1 cellular context compared by ENCODE assay signal in the genomic region with DNA sequence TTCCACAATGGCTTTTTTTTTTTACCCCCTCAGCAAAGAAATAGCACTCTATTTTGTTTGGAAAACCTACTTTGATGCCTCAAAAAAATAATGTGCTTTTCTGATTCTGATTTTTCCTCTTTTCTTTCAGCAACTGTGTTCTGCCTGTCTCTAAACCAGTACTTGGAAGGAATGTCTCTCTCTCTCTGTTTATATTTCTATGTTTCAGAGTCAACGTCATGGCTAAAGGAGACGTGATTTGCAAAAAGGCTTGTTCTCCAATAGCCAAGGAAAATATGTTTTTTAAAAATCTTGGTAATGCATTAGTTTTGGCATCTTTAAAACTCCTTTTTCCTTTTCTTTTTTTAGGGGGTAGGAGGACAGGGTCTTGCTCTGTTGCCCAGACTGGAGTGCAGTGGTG.
TF ChIP-seq lines count a peak whose summit lies in the region.

No MANE protein-coding gene starts in this region.

TF ChIP-seq in WTC11, 78 proteins besides CTCF, POLR2A, EP300 and RAD21 (continued from another document):
- TF ChIP-seq, protein P1, sequence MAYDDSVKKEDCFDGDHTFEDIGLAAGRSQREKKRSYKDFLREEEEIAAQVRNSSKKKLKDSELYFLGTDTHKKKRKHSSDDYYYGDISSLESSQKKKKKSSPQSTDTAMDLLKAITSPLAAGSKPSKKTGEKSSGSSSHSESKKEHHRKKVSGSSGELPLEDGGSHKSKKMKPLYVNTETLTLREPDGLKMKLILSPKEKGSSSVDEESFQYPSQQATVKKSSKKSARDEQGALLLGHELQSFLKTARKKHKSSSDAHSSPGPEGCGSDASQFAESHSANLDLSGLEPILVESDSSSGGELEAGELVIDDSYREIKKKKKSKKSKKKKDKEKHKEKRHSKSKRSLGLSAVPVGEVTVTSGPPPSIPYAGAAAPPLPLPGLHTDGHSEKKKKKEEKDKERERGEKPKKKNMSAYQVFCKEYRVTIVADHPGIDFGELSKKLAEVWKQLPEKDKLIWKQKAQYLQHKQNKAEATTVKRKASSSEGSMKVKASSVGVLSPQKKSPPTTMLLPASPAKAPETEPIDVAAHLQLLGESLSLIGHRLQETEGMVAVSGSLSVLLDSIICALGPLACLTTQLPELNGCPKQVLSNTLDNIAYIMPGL (CRISPR knock-in tag; IDR thresholded peaks at IDR 0.05) = no peak
- TF ChIP-seq SP1 (CRISPR knock-in tag; conservative IDR thresholded peaks at IDR 0.05) (no peak), CREB1 (CRISPR knock-in tag; IDR thresholded peaks at IDR 0.05) (no peak), NR2C2 (CRISPR knock-in tag; IDR thresholded peaks at IDR 0.05) (no peak), NFATC4 (CRISPR knock-in tag; IDR thresholded peaks at IDR 0.05) (no peak), ZNF232 (CRISPR knock-in tag; IDR thresholded peaks at IDR 0.05) (no peak), GTF2I (CRISPR knock-in tag; conservative IDR thresholded peaks at IDR 0.05) (no peak), FOXJ3 (CRISPR knock-in tag; IDR thresholded peaks at IDR 0.05; ENCODE audit: borderline replicate concordance) (no peak), ZNF263 (CRISPR knock-in tag; IDR thresholded peaks at IDR 0.05; ENCODE audit: low read depth) (no peak), RORB (CRISPR knock-in tag; IDR thresholded peaks at IDR 0.05) (no peak), ZNF138 (CRISPR knock-in tag; conservative IDR thresholded peaks at IDR 0.05) (no peak)
- TF ChIP-seq, protein P2, sequence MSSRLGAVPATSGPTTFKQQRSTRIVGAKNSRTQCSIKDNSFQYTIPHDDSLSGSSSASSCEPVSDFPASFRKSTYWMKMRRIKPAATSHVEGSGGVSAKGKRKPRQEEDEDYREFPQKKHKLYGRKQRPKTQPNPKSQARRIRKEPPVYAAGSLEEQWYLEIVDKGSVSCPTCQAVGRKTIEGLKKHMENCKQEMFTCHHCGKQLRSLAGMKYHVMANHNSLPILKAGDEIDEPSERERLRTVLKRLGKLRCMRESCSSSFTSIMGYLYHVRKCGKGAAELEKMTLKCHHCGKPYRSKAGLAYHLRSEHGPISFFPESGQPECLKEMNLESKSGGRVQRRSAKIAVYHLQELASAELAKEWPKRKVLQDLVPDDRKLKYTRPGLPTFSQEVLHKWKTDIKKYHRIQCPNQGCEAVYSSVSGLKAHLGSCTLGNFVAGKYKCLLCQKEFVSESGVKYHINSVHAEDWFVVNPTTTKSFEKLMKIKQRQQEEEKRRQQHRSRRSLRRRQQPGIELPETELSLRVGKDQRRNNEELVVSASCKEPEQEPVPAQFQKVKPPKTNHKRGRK (CRISPR knock-in tag; IDR thresholded peaks at IDR 0.05; ENCODE audit: borderline replicate concordance) = no peak
- TF ChIP-seq, protein P3, sequence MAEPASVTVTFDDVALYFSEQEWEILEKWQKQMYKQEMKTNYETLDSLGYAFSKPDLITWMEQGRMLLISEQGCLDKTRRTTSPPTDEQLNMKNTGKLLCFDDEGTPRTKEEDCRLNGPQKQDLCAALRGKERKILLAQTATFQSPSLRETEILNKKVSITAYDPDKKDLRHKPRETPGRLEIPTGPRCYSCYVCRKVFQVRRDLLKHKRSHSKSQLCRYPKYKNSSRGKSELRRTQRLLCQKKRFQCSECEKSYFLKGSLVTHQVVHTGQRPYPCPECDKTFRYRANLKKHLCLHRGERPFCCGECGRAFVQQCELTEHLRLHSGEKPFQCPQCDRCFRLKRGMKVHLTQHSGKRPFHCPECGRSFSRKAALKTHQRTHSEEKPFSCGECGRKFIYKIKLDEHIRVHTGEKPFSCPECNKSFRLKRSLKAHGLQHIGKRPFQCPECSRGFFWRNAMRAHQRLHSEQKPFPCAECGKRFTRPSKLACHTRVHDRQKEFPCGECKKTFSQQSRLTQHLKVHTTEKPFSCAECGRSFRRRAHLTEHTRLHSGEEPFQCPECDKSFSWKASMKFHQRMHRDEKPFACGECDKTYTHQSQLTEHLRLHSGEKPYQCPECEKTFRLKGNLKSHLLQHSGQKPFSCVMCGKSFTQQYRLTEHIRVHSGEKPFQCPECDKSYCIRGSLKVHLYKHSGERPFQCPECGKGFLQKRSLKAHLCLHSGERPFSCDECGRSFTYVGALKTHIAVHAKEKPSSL (CRISPR knock-in tag; conservative IDR thresholded peaks at IDR 0.05) = no peak
- TF ChIP-seq, protein P4, sequence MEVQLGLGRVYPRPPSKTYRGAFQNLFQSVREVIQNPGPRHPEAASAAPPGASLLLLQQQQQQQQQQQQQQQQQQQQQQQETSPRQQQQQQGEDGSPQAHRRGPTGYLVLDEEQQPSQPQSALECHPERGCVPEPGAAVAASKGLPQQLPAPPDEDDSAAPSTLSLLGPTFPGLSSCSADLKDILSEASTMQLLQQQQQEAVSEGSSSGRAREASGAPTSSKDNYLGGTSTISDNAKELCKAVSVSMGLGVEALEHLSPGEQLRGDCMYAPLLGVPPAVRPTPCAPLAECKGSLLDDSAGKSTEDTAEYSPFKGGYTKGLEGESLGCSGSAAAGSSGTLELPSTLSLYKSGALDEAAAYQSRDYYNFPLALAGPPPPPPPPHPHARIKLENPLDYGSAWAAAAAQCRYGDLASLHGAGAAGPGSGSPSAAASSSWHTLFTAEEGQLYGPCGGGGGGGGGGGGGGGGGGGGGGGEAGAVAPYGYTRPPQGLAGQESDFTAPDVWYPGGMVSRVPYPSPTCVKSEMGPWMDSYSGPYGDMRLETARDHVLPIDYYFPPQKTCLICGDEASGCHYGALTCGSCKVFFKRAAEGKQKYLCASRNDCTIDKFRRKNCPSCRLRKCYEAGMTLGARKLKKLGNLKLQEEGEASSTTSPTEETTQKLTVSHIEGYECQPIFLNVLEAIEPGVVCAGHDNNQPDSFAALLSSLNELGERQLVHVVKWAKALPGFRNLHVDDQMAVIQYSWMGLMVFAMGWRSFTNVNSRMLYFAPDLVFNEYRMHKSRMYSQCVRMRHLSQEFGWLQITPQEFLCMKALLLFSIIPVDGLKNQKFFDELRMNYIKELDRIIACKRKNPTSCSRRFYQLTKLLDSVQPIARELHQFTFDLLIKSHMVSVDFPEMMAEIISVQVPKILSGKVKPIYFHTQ (CRISPR knock-in tag; IDR thresholded peaks at IDR 0.05) = no peak
- TF ChIP-seq, protein P5, sequence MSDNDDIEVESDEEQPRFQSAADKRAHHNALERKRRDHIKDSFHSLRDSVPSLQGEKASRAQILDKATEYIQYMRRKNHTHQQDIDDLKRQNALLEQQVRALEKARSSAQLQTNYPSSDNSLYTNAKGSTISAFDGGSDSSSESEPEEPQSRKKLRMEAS (CRISPR knock-in tag; IDR thresholded peaks at IDR 0.05) = no peak
- TF ChIP-seq, protein P6, sequence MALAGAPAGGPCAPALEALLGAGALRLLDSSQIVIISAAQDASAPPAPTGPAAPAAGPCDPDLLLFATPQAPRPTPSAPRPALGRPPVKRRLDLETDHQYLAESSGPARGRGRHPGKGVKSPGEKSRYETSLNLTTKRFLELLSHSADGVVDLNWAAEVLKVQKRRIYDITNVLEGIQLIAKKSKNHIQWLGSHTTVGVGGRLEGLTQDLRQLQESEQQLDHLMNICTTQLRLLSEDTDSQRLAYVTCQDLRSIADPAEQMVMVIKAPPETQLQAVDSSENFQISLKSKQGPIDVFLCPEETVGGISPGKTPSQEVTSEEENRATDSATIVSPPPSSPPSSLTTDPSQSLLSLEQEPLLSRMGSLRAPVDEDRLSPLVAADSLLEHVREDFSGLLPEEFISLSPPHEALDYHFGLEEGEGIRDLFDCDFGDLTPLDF (CRISPR knock-in tag; IDR thresholded peaks at IDR 0.05) = no peak
TF ChIP-seq in WTC11: peak in this region for 0.
